8 cellular contexts compared by ENCODE assay signal in genomic region chr10:61897671-61898434, GRCh38. TPM values are rescaled to one million over a fixed set of nuclear protein-coding genes. Genes with fewer than 3 reads are reported as not detected.
DNase-seq lines count a peak whose midpoint lies in the region; ATAC-seq and TF ChIP-seq lines count a peak whose summit lies in the region.

No MANE protein-coding gene starts in this region.

- H3K4me3 Mint-ChIP-seq in T-helper 17 cell (peak overlapping the region; percentile 86), type B pancreatic cell (peak overlapping the region; percentile 92)

- ATAC-seq in T-helper 17 cell: no peak

- H3K4me1 Mint-ChIP-seq in T-helper 17 cell (peaks cover 31% of the 10 kb centered on the region), type B pancreatic cell (ENCODE audit: unreplicated experiment) (peaks cover 34% of the 10 kb centered on the region)

- TF ChIP-seq CTCF in GM12872 (IDR thresholded peaks at IDR 0.05; ENCODE audit: insufficient read depth, low read depth, low read length): peak; percentile 42; the same call in 1 of the 3 replicates
- TF ChIP-seq CTCF in epithelial cell of esophagus (IDR thresholded peaks at IDR 0.05; ENCODE audit: insufficient read depth, low read depth, low read length, missing control alignments): peak; percentile 49
- TF ChIP-seq CTCF in type B pancreatic cell (conservative IDR thresholded peaks at IDR 0.05): peak; percentile 64

- in situ Hi-C loops in ACHN (cut with HindIII; ENCODE audit: low pct_ligation_motif_present, low pct_unique_long_range_greater_than_20kb, low sequenced_read_pairs): no loop called here

- H3K9me3 Mint-ChIP-seq in type B pancreatic cell: no peaks in the 10 kb centered on the region

- peak; percentile 57 for DNase-seq in A172 (ENCODE audit: low spot score)
- no peak for DNase-seq in T-helper 17 cell
- DNase-seq in epithelial cell of esophagus (ENCODE audit: low read depth): peak; percentile 55
- peak; percentile 65 for DNase-seq in midbrain (lab: John Stamatoyannopoulos, UW)
- DNase-seq in type B pancreatic cell (ENCODE audit: extremely low spot score, unreplicated experiment): no peak
- no peak for DNase-seq in ACHN
- DNase-seq in NCI-H510A treated with DMSO at 0.1 percent for 48 hours (lab: John Stamatoyannopoulos, UW): no peak

- H3K27ac Mint-ChIP-seq in T-helper 17 cell: peak overlapping the region; percentile 91
- peak overlapping the region; percentile 90 for H3K27ac Mint-ChIP-seq in type B pancreatic cell

- H3K36me3 Mint-ChIP-seq in T-helper 17 cell (ENCODE audit: low read depth) (peaks cover 4% of the 10 kb centered on the region), type B pancreatic cell (no peaks in the 10 kb centered on the region)

- H3K4me3 ChIP-seq in epithelial cell of esophagus (ENCODE audit: low read length): peak overlapping the region; percentile 41

- H3K9me3 ChIP-seq in T-helper 17 cell (ENCODE audit: control insufficient read depth, low read length, poor library complexity, severe bottlenecking): no peaks in the 10 kb centered on the region

- no peaks in the 10 kb centered on the region for H3K27me3 Mint-ChIP-seq in T-helper 17 cell
- no peaks in the 10 kb centered on the region for H3K27me3 Mint-ChIP-seq in type B pancreatic cell

RNA-seq across cellular contexts. Expression of gene ARID5B, which starts 3.6 kb away (rescaled TPM):
- total RNA-seq in A172 (2014; rRNA removed; shearing (Covaris generic)): 17.6 and 18.0 TPM in 2 replicates
- total RNA-seq in T-helper 17 cell (10 to 100 TPM; 58.2 to 67.6 TPM), type B pancreatic cell (ENCODE audit: low replicate concordance) (36.9 and 55.2 TPM in 2 replicates)

Comparison
In these comparisons a context has a peak if more than half of its experiments do, and no peak if none do; other contexts are left out.
1. DNase-seq: peak in A172 (single experiment), epithelial cell of esophagus (single experiment) and midbrain (single experiment); none in T-helper 17 cell (0 of 3), type B pancreatic cell (single experiment), ACHN (single experiment) and NCI-H510A treated with DMSO at 0.1 percent for 48 hours (single experiment).
2. Peak in every context shown above with its lines, with median percentiles within 50 percentile points of each other: CTCF ChIP-seq.